Comparison of ENCODE assay signal across 23 cellular contexts in the genomic region with DNA sequence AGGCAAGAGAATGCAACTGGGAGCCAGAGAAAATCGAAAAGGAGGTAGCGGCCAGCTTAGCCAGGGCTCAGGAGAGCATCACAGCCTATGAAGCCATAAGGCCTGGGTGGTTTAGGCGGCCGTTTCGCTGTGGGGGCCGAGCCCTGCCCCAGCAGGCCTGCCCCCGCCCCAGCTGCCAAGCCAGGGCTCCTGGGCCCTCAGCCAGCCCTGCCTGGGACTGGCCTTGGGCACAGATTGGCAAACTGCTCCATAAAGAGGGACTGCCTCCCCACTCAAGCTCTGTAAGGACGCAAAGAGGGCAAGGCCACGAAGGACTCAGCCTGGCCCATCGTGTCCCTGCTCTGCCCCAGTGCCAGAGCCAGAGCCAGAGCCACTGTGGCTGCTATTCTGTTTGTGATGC. TPM values are rescaled to one million over a fixed set of nuclear protein-coding genes. Genes with fewer than 3 reads are reported as not detected.
DNase-seq lines count a peak whose midpoint lies in the region; ATAC-seq lines count a peak whose summit lies in the region.
"Had no signal": no experiment of that assay in that cellular context is flagged by ENCODE, and none has a peak within 500 bp of the region (broad histone marks: within the 10 kb centered on the region; RNA-seq: fewer than 3 reads in every experiment).

No MANE protein-coding gene starts in this region.

- no peak overlapping the region for H3K4me3 ChIP-seq in H7 (ENCODE audit: insufficient read depth, low read depth, low read length)

- H3K4me1 Mint-ChIP-seq in activated T-cell treated with anti-CD3 and anti-CD28 coated beads, Interleukin-2, amount 50 U/mL, for 4 hours (ENCODE audit: low read depth), result no peaks in the 10 kb centered on the region
- H3K4me1 Mint-ChIP-seq in activated CD4-positive, alpha-beta T cell treated with anti-CD3 and anti-CD28 coated beads, Interleukin-2, amount 10 ng/mL, durations not matched to agents 24 days and 14 days, result peaks cover 2% of the 10 kb centered on the region
- H3K4me1 Mint-ChIP-seq: CD4-positive, CD25-positive, alpha-beta regulatory T cell had no signal

- no peaks in the 10 kb centered on the region for H3K27me3 Mint-ChIP-seq in activated T-cell treated with anti-CD3 and anti-CD28 coated beads, Interleukin-2, amount 50 U/mL, for 4 hours (ENCODE audit: low read depth)
- no peaks in the 10 kb centered on the region for H3K27me3 Mint-ChIP-seq in activated CD4-positive, alpha-beta T cell treated with anti-CD3 and anti-CD28 coated beads, Interleukin-2, amount 10 ng/mL, durations not matched to agents 24 days and 14 days
- H3K27me3 Mint-ChIP-seq: CD4-positive, CD25-positive, alpha-beta regulatory T cell had no signal

- H3K9me3 Mint-ChIP-seq in activated T-cell treated with anti-CD3 and anti-CD28 coated beads, Interleukin-2, amount 50 U/mL, for 4 hours, result no peaks in the 10 kb centered on the region
- H3K9me3 Mint-ChIP-seq in activated CD4-positive, alpha-beta T cell treated with anti-CD3 and anti-CD28 coated beads, Interleukin-2, amount 10 ng/mL, durations not matched to agents 24 days and 14 days, result no peaks in the 10 kb centered on the region
- H3K9me3 Mint-ChIP-seq: CD4-positive, CD25-positive, alpha-beta regulatory T cell had no signal

- peak; percentile 96 for DNase-seq in DMS 273 (lab: John Stamatoyannopoulos, UW; ENCODE audit: unreplicated experiment)
- DNase-seq in H7, result peak; percentile 26
- peak; percentile 88 for DNase-seq in cerebellum (ENCODE audit: low spot score)
- peak; percentile 15 for DNase-seq in pons (ENCODE audit: low spot score)
- DNase-seq in activated T-cell treated with anti-CD3 and anti-CD28 coated beads, Interleukin-2, amount 50 U/mL, for 4 hours, result no peak
- DNase-seq in activated CD4-positive, alpha-beta T cell treated with anti-CD3 and anti-CD28 coated beads, Interleukin-2, amount 10 ng/mL, durations not matched to agents 24 days and 14 days, result no peak
- DNase-seq: BE2C; CD4-positive, CD25-positive, alpha-beta regulatory T cell; COR-L47; DMS153; GOT3; KG1; NCI-H1105; NCI-H146; NCI-H2081; NCI-H2171; NCI-H345; NCI-H526; Right ventricle myocardium superior had no signal

- peaks cover 1% of the 10 kb centered on the region for H3K36me3 ChIP-seq in H7 (replicated peaks; ENCODE audit: control insufficient read depth, insufficient read depth, low read length)
- H3K36me3 ChIP-seq: BE2C had no signal

- H3K4me3 Mint-ChIP-seq in activated T-cell treated with anti-CD3 and anti-CD28 coated beads, Interleukin-2, amount 50 U/mL, for 4 hours, result no peak overlapping the region
- H3K4me3 Mint-ChIP-seq in activated CD4-positive, alpha-beta T cell treated with anti-CD3 and anti-CD28 coated beads, Interleukin-2, amount 10 ng/mL, durations not matched to agents 24 days and 14 days, result no peak overlapping the region
- H3K4me3 Mint-ChIP-seq: CD4-positive, CD25-positive, alpha-beta regulatory T cell had no signal

- H3K27me3 ChIP-seq in H7 (ENCODE audit: control insufficient read depth, insufficient read depth, low read length), result no peaks in the 10 kb centered on the region
- H3K27me3 ChIP-seq: BE2C had no signal

- no peak for ATAC-seq in HG03159 (IDR thresholded peaks at IDR 0.05; ENCODE audit: unreplicated experiment)
- no peak for ATAC-seq in activated T-cell treated with anti-CD3 and anti-CD28 coated beads, Interleukin-2, amount 50 U/mL, for 4 hours
- ATAC-seq: HCT116 had no signal

- no peak overlapping the region for H3K27ac Mint-ChIP-seq in activated CD4-positive, alpha-beta T cell treated with anti-CD3 and anti-CD28 coated beads, Interleukin-2, amount 10 ng/mL, durations not matched to agents 24 days and 14 days

- intact Hi-C loops in activated CD4-positive, alpha-beta T cell treated with anti-CD3 and anti-CD28 coated beads, Interleukin-2, amount 10 ng/mL, durations not matched to agents 24 days and 14 days (cut with micrococcal nuclease), result no loop called here

- peaks cover 15% of the 10 kb centered on the region for H3K36me3 Mint-ChIP-seq in activated T-cell treated with anti-CD3 and anti-CD28 coated beads, Interleukin-2, amount 50 U/mL, for 4 hours (ENCODE audit: insufficient read depth)
- H3K36me3 Mint-ChIP-seq in activated CD4-positive, alpha-beta T cell treated with anti-CD3 and anti-CD28 coated beads, Interleukin-2, amount 10 ng/mL, durations not matched to agents 24 days and 14 days (ENCODE audit: low read depth), result peaks cover 22% of the 10 kb centered on the region

RNA-seq across cellular contexts. Expression of gene ZNF653, which starts 10.2 kb away (rescaled TPM):
- 8.5 and 9.8 TPM in 2 replicates for total RNA-seq in H7 (2014; rRNA removed; shearing (Covaris generic))
- total RNA-seq in cerebellum, result 11.0 TPM
- total RNA-seq in activated T-cell treated with anti-CD3 and anti-CD28 coated beads, Interleukin-2, amount 50 U/mL, for 4 hours, result 10 to 100 TPM; 12.3 to 16.9 (median 13.9) TPM
- total RNA-seq in activated CD4-positive, alpha-beta T cell treated with anti-CD3 and anti-CD28 coated beads, Interleukin-2, amount 10 ng/mL, durations not matched to agents 24 days and 14 days, result 20.6 and 21.6 TPM in 2 replicates

RNA-seq across cellular contexts. Expression of gene ELAVL3, which starts 14.6 kb away (rescaled TPM):
- 0.17 and 0.52 TPM in 2 replicates for total RNA-seq in H7 (2014; rRNA removed; shearing (Covaris generic))
- 88.8 TPM for total RNA-seq in cerebellum
- under 1 TPM in 1 of 3 donors, not detected in 2; 0.19 TPM for total RNA-seq in activated T-cell treated with anti-CD3 and anti-CD28 coated beads, Interleukin-2, amount 50 U/mL, for 4 hours
- total RNA-seq in activated CD4-positive, alpha-beta T cell treated with anti-CD3 and anti-CD28 coated beads, Interleukin-2, amount 10 ng/mL, durations not matched to agents 24 days and 14 days, result 0.71 TPM in 1 of 2 replicates, not detected in the other
- total RNA-seq: CD4-positive, CD25-positive, alpha-beta regulatory T cell; HT1080; SK-MEL-5 had no signal

RNA-seq across cellular contexts. Expression of gene ECSIT, which starts 33.5 kb away (rescaled TPM):
- 72.4 and 77.5 TPM in 2 replicates for total RNA-seq in H7 (2014; rRNA removed; shearing (Covaris generic))
- total RNA-seq in cerebellum, result 27.0 TPM
- total RNA-seq in activated T-cell treated with anti-CD3 and anti-CD28 coated beads, Interleukin-2, amount 50 U/mL, for 4 hours, result 10 to 100 TPM; 72.3 to 88.1 (median 81.9) TPM
- total RNA-seq in activated CD4-positive, alpha-beta T cell treated with anti-CD3 and anti-CD28 coated beads, Interleukin-2, amount 10 ng/mL, durations not matched to agents 24 days and 14 days, result 39.7 and 41.6 TPM in 2 replicates

RNA-seq across cellular contexts. Expression of gene CNN1, which starts 43.2 kb away (rescaled TPM):
- 24.1 and 26.7 TPM in 2 replicates for total RNA-seq in H7 (2014; rRNA removed; shearing (Covaris generic))
- 1.00 TPM for total RNA-seq in cerebellum
- under 1 TPM in 1 of 3 donors, not detected in 2; 0.25 TPM for total RNA-seq in activated T-cell treated with anti-CD3 and anti-CD28 coated beads, Interleukin-2, amount 50 U/mL, for 4 hours
- not detected in 2 replicates for total RNA-seq in activated CD4-positive, alpha-beta T cell treated with anti-CD3 and anti-CD28 coated beads, Interleukin-2, amount 10 ng/mL, durations not matched to agents 24 days and 14 days
- total RNA-seq: CD4-positive, CD25-positive, alpha-beta regulatory T cell; SK-MEL-5 had no signal

Comparison
In these comparisons a context has a peak if more than half of its experiments do, and no peak if none do; other contexts are left out.
1. DNase-seq: peak in DMS 273 (single experiment), H7 (single experiment), cerebellum (single experiment) and pons (single experiment); none in activated T-cell treated with anti-CD3 and anti-CD28 coated beads, Interleukin-2, amount 50 U/mL, for 4 hours (single experiment) and activated CD4-positive, alpha-beta T cell treated with anti-CD3 and anti-CD28 coated beads, Interleukin-2, amount 10 ng/mL, durations not matched to agents 24 days and 14 days (single experiment).
2. RNA of gene ELAVL3, which starts 14.6 kb away (total RNA-seq): 88.8 TPM in cerebellum (single experiment); 0.71 TPM in activated CD4-positive, alpha-beta T cell treated with anti-CD3 and anti-CD28 coated beads, Interleukin-2, amount 10 ng/mL, durations not matched to agents 24 days and 14 days, 0.19 TPM in activated T-cell treated with anti-CD3 and anti-CD28 coated beads, Interleukin-2, amount 50 U/mL, for 4 hours and 0.17 to 0.52 TPM in H7; every median in the first group is over 10 times any median in the second.